In genomic region chr16:76123966-76124365, GRCh38 we compare ENCODE assay signal across 28 cellular contexts.
"Had no signal": no experiment of that assay in that cellular context is flagged by ENCODE, and none has a peak within 500 bp of the region (broad histone marks: within the 10 kb centered on the region; RNA-seq: fewer than 3 reads in every experiment).

No MANE protein-coding gene starts in this region.

- H3K4me1 ChIP-seq: left lung, lower lobe of right lung, right atrium auricular region, stomach, testis, thyroid gland, uterus had no signal

- H3K36me3 Mint-ChIP-seq: immature natural killer cell; naive thymus-derived CD8-positive, alpha-beta T cell; stimulated activated naive B cell treated with anti-CD40 and anti-IgM and Interleukin-4, amounts not matched to agents 10 μg/mL and 1 μg/mL and 100 μg/mL, for 72 hours had no signal

- DNase-seq: hypothalamus; immature natural killer cell; kidney; left colon; left lung; lower lobe of right lung; mammary epithelial cell; mesenchymal stem cell; naive thymus-derived CD8-positive, alpha-beta T cell; ovary; stimulated activated CD4-positive, alpha-beta T cell treated with anti-CD3 and anti-CD28 coated beads, Interleukin-12 subunit alpha, Interleukin-12 subunit beta, amount 100 ng/mL, for 4 hours; stimulated activated CD4-positive, alpha-beta T cell treated with anti-CD3 and anti-CD28 coated beads, Interleukin-15, amount 100 ng/mL, for 24 hours; stimulated activated CD4-positive, alpha-beta T cell treated with anti-CD3 and anti-CD28 coated beads, Interleukin-2, amount 100 ng/mL, for 24 hours; stimulated activated CD4-positive, alpha-beta T cell treated with anti-CD3 and anti-CD28 coated beads, Interleukin-4, amount 100 ng/mL, for 1 hour; stimulated activated naive B cell treated with anti-CD40 and anti-IgM and Interleukin-4, amounts not matched to agents 10 μg/mL and 1 μg/mL and 100 μg/mL, for 72 hours; stimulated activated naive CD8-positive, alpha-beta T cell treated with anti-CD3 and anti-CD28 coated beads, Interleukin-15, Interleukin-2, amounts not matched to agents 100 U/mL and 50 U/mL, for 24 hours; stomach; testis; thyroid gland; trophoblast cell; uterus had no signal

- H3K9me3 ChIP-seq: lower lobe of right lung, ovary, right atrium auricular region, testis, thyroid gland, uterus had no signal

- H3K27ac Mint-ChIP-seq: immature natural killer cell; naive thymus-derived CD8-positive, alpha-beta T cell; nephron; progenitor cell of endocrine pancreas; stimulated activated naive B cell treated with anti-CD40 and anti-IgM and Interleukin-4, amounts not matched to agents 10 μg/mL and 1 μg/mL and 100 μg/mL, for 72 hours had no signal

- H3K4me3 ChIP-seq: left lung, lower lobe of right lung, ovary, right atrium auricular region, skin epidermis, stomach, testis, thyroid gland, uterus had no signal

- H3K9me3 Mint-ChIP-seq: nephron had no signal

- H3K4me1 Mint-ChIP-seq: immature natural killer cell; nephron; stimulated activated naive B cell treated with anti-CD40 and anti-IgM and Interleukin-4, amounts not matched to agents 10 μg/mL and 1 μg/mL and 100 μg/mL, for 72 hours had no signal

- ATAC-seq: left colon; left lung; lower lobe of right lung; naive thymus-derived CD8-positive, alpha-beta T cell; sciatic nerve; stimulated activated naive B cell treated with anti-CD40 and anti-IgM and Interleukin-4, amounts not matched to agents 10 μg/mL and 1 μg/mL and 100 μg/mL, for 72 hours; stimulated activated naive CD8-positive, alpha-beta T cell treated with anti-CD3 and anti-CD28 coated beads, Interleukin-15, Interleukin-2, amounts not matched to agents 100 U/mL and 50 U/mL, for 24 hours had no signal

- FAIRE-seq: islet of Langerhans, kidney had no signal

- H3K4me3 Mint-ChIP-seq: immature natural killer cell; naive thymus-derived CD8-positive, alpha-beta T cell; nephron; neural crest cell; stimulated activated naive B cell treated with anti-CD40 and anti-IgM and Interleukin-4, amounts not matched to agents 10 μg/mL and 1 μg/mL and 100 μg/mL, for 72 hours had no signal

- H3K27me3 ChIP-seq: left lung, ovary, right atrium auricular region, stomach, testis, thyroid gland, uterus had no signal

- H3K27ac ChIP-seq: left lung, lower lobe of right lung, ovary, right atrium auricular region, skin epidermis, stomach, testis, thyroid gland, uterus had no signal

- H3K36me3 ChIP-seq: left lung, lower lobe of right lung, ovary, right atrium auricular region, stomach, thyroid gland, uterus had no signal

- H3K27me3 Mint-ChIP-seq: progenitor cell of endocrine pancreas; stimulated activated naive B cell treated with anti-CD40 and anti-IgM and Interleukin-4, amounts not matched to agents 10 μg/mL and 1 μg/mL and 100 μg/mL, for 72 hours had no signal
